Comparison of ENCODE assay signal across 2 cellular contexts in the genomic region with DNA sequence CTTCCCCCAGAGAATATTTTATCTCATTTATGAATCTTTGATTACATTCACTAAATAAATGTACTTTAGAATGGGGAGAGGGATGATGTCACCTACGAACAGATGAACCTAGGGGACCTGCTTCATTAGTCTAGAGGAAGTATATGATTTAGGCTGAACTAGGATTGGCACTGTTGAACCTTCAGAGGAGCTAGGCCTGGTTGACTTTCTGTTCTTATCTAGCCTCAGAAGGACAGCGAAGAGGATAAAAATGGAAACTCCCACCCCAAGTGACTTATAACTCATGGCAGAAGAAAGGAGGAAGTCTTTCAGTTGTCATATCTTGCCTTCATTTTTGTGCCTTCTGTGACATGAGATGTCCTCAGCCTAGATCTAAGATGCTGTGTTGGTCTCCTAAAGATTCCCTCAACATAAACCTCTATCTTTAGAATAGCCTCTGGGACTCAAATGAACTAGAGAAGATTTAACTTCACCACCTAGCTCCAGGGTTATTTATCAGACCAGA.
TF ChIP-seq lines count a peak whose summit lies in the region.

No MANE protein-coding gene starts in this region.

TF ChIP-seq in HepG2, 621 proteins besides CTCF, POLR2A, EP300 and RAD21:
- TF ChIP-seq, protein P1, sequence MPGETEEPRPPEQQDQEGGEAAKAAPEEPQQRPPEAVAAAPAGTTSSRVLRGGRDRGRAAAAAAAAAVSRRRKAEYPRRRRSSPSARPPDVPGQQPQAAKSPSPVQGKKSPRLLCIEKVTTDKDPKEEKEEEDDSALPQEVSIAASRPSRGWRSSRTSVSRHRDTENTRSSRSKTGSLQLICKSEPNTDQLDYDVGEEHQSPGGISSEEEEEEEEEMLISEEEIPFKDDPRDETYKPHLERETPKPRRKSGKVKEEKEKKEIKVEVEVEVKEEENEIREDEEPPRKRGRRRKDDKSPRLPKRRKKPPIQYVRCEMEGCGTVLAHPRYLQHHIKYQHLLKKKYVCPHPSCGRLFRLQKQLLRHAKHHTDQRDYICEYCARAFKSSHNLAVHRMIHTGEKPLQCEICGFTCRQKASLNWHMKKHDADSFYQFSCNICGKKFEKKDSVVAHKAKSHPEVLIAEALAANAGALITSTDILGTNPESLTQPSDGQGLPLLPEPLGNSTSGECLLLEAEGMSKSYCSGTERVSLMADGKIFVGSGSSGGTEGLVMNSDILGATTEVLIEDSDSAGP (CRISPR knock-in tag; IDR thresholded peaks at IDR 0.05; ENCODE audit: borderline replicate concordance) = no peak
- TF ChIP-seq ATF7 (IDR thresholded peaks at IDR 0.05) (0 out of 2 replicates have a peak, but pooled peaks have one; percentile 6), ATF7 (CRISPR knock-in tag; IDR thresholded peaks at IDR 0.05) (no peak), PHF21A (CRISPR knock-in tag; IDR thresholded peaks at IDR 0.05) (no peak)

TF ChIP-seq in K562, 482 proteins besides CTCF, POLR2A, EP300 and RAD21:
- TF ChIP-seq POLR2B (IDR thresholded peaks at IDR 0.05; ENCODE audit: low read depth, partially characterized antibody) (no peak), CSDE1 (IDR thresholded peaks at IDR 0.05) (no peak), ZNF79 (CRISPR knock-in tag; IDR thresholded peaks at IDR 0.05; ENCODE audit: low read depth) (no peak), FOSL1 (tag; conservative IDR thresholded peaks at IDR 0.05) (0 out of 2 replicates have a peak, but pooled peaks have one; percentile 21), IFI16 (CRISPR knock-in tag; IDR thresholded peaks at IDR 0.05) (no peak), TCF3 (CRISPR knock-in tag; IDR thresholded peaks at IDR 0.05) (peak; percentile 14; the same call in 1 of the 2 replicates), JUND (IDR thresholded peaks at IDR 0.05; ENCODE audit: borderline replicate concordance, low read depth, low read length) (no peak), JUND (tag; IDR thresholded peaks at IDR 0.05; ENCODE audit: borderline replicate concordance, low read depth, low read length) (peak; percentile 61; the same call in 2 of the 3 replicates), MEIS2 (IDR thresholded peaks at IDR 0.05; ENCODE audit: partially characterized antibody) (peak; percentile 55), CTBP1 (IDR thresholded peaks at IDR 0.05; ENCODE audit: borderline replicate concordance) (0 out of 2 replicates have a peak, but pooled peaks have one; percentile 38), SPI1 (IDR thresholded peaks at IDR 0.05; ENCODE audit: borderline replicate concordance, low read depth, low read length) (peak; percentile 70; the same call in 1 of the 2 replicates), ZNF766 (CRISPR knock-in tag; conservative IDR thresholded peaks at IDR 0.05) (0 out of 2 replicates have a peak, but pooled peaks have one; percentile 41), NFATC3 (IDR thresholded peaks at IDR 0.05) (no peak)
- TF ChIP-seq, protein P2, sequence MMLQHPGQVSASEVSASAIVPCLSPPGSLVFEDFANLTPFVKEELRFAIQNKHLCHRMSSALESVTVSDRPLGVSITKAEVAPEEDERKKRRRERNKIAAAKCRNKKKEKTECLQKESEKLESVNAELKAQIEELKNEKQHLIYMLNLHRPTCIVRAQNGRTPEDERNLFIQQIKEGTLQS (IDR thresholded peaks at IDR 0.05) = peak; percentile 25; the same call in 1 of the 2 replicates
- TF ChIP-seq, protein P2 (CRISPR knock-in tag; conservative IDR thresholded peaks at IDR 0.05) = no peak
- TF ChIP-seq, protein P3, sequence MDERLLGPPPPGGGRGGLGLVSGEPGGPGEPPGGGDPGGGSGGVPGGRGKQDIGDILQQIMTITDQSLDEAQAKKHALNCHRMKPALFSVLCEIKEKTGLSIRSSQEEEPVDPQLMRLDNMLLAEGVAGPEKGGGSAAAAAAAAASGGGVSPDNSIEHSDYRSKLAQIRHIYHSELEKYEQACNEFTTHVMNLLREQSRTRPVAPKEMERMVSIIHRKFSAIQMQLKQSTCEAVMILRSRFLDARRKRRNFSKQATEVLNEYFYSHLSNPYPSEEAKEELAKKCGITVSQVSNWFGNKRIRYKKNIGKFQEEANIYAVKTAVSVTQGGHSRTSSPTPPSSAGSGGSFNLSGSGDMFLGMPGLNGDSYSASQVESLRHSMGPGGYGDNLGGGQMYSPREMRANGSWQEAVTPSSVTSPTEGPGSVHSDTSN (CRISPR knock-in tag; IDR thresholded peaks at IDR 0.05; ENCODE audit: low read depth) = no peak
- TF ChIP-seq, protein P3 (tag; conservative IDR thresholded peaks at IDR 0.05; ENCODE audit: low read depth) = peak; percentile 68
- TF ChIP-seq, protein P4, sequence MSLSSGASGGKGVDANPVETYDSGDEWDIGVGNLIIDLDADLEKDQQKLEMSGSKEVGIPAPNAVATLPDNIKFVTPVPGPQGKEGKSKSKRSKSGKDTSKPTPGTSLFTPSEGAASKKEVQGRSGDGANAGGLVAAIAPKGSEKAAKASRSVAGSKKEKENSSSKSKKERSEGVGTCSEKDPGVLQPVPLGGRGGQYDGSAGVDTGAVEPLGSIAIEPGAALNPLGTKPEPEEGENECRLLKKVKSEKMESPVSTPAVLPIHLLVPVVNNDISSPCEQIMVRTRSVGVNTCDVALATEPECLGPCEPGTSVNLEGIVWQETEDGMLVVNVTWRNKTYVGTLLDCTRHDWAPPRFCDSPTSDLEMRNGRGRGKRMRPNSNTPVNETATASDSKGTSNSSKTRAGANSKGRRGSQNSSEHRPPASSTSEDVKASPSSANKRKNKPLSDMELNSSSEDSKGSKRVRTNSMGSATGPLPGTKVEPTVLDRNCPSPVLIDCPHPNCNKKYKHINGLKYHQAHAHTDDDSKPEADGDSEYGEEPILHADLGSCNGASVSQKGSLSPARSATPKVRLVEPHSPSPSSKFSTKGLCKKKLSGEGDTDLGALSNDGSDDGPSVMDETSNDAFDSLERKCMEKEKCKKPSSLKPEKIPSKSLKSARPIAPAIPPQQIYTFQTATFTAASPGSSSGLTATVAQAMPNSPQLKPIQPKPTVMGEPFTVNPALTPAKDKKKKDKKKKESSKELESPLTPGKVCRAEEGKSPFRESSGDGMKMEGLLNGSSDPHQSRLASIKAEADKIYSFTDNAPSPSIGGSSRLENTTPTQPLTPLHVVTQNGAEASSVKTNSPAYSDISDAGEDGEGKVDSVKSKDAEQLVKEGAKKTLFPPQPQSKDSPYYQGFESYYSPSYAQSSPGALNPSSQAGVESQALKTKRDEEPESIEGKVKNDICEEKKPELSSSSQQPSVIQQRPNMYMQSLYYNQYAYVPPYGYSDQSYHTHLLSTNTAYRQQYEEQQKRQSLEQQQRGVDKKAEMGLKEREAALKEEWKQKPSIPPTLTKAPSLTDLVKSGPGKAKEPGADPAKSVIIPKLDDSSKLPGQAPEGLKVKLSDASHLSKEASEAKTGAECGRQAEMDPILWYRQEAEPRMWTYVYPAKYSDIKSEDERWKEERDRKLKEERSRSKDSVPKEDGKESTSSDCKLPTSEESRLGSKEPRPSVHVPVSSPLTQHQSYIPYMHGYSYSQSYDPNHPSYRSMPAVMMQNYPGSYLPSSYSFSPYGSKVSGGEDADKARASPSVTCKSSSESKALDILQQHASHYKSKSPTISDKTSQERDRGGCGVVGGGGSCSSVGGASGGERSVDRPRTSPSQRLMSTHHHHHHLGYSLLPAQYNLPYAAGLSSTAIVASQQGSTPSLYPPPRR (CRISPR knock-in tag; IDR thresholded peaks at IDR 0.05; ENCODE audit: borderline replicate concordance) = no peak
- TF ChIP-seq, protein P5, sequence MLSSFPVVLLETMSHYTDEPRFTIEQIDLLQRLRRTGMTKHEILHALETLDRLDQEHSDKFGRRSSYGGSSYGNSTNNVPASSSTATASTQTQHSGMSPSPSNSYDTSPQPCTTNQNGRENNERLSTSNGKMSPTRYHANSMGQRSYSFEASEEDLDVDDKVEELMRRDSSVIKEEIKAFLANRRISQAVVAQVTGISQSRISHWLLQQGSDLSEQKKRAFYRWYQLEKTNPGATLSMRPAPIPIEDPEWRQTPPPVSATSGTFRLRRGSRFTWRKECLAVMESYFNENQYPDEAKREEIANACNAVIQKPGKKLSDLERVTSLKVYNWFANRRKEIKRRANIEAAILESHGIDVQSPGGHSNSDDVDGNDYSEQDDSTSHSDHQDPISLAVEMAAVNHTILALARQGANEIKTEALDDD (IDR thresholded peaks at IDR 0.05) = peak; percentile 72; the same call in 1 of the 2 replicates
